ENCODE assay signal across 17 cellular contexts in the genomic region with DNA sequence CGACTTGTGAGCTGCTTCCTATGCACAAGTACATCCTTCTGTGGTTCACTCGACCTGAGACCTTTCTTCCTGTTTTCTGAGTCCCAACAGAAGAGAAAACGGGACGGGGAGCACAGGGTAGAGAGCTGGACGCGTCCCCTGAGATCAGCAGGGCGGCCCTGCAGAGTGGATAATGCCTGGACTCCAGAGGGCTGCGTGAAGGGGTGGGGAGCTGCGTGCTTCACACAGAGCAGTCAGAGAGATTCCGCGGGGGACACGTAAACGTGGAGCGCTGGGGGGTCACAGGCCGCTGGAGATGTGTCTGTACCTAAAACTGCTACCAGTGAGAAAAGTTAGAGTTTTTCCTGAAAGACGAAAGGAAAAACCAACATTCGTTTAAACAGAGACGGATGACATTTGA. TPM values are rescaled to one million over a fixed set of nuclear protein-coding genes. Genes with fewer than 3 reads are reported as not detected.
DNase-seq lines count a peak whose midpoint lies in the region; ATAC-seq and TF ChIP-seq lines count a peak whose summit lies in the region.
"Had no signal": no experiment of that assay in that cellular context is flagged by ENCODE, and none has a peak within 500 bp of the region (broad histone marks: within the 10 kb centered on the region; RNA-seq: fewer than 3 reads in every experiment).

No MANE protein-coding gene starts in this region.

- no peaks in the 10 kb centered on the region for H3K27me3 ChIP-seq in endodermal cell (ENCODE audit: control insufficient read depth, insufficient read depth, low read length, poor library complexity, severe bottlenecking)
- H3K27me3 ChIP-seq: BLaER1 had no signal

- no peak overlapping the region for H3K4me3 Mint-ChIP-seq in stimulated activated naive CD8-positive, alpha-beta T cell treated with anti-CD3 and anti-CD28 coated beads, Interleukin-15, amount 100 ng/mL, for 72 hours
- H3K4me3 Mint-ChIP-seq in endodermal cell (no peak overlapping the region), nephron progenitor cell (no peak overlapping the region)
- H3K4me3 Mint-ChIP-seq: CD8-positive, alpha-beta memory T cell had no signal

- no peak overlapping the region for H3K27ac ChIP-seq in endodermal cell (ENCODE audit: low read depth, low read length)
- H3K27ac ChIP-seq: BLaER1, HL-60 had no signal

- no peaks in the 10 kb centered on the region for H3K36me3 Mint-ChIP-seq in endodermal cell (ENCODE audit: low read depth)
- no peaks in the 10 kb centered on the region for H3K36me3 Mint-ChIP-seq in nephron progenitor cell (ENCODE audit: low read depth)
- H3K36me3 Mint-ChIP-seq: CD8-positive, alpha-beta memory T cell had no signal

- H3K4me1 Mint-ChIP-seq in stimulated activated naive CD8-positive, alpha-beta T cell treated with anti-CD3 and anti-CD28 coated beads, Interleukin-15, amount 100 ng/mL, for 72 hours, result peaks cover 23% of the 10 kb centered on the region
- H3K4me1 Mint-ChIP-seq in endodermal cell, result peaks cover 25% of the 10 kb centered on the region
- peaks cover 22% of the 10 kb centered on the region for H3K4me1 Mint-ChIP-seq in nephron progenitor cell

- no peaks in the 10 kb centered on the region for H3K9me3 ChIP-seq in endodermal cell (ENCODE audit: control insufficient read depth, low read length)
- H3K9me3 ChIP-seq: BLaER1, Caco-2 had no signal

- peak; percentile 31 for ATAC-seq in stimulated activated naive CD8-positive, alpha-beta T cell treated with anti-CD3 and anti-CD28 coated beads, Interleukin-15, amount 100 ng/mL, for 72 hours
- ATAC-seq in stimulated activated naive CD8-positive, alpha-beta T cell treated with anti-CD3 and anti-CD28 coated beads, Interleukin-15, Interleukin-2, amounts not matched to agents 100 U/mL and 50 U/mL, for 24 hours, result no peak

- no peaks in the 10 kb centered on the region for H3K36me3 ChIP-seq in endodermal cell (ENCODE audit: control insufficient read depth, insufficient read depth, low read length)
- H3K36me3 ChIP-seq: BLaER1 had no signal

- no peak overlapping the region for H3K4me3 ChIP-seq in endodermal cell (ENCODE audit: low read length)
- H3K4me3 ChIP-seq: BLaER1 had no signal

- DNase-seq in stimulated activated naive CD8-positive, alpha-beta T cell treated with anti-CD3 and anti-CD28 coated beads, Interleukin-15, amount 100 ng/mL, for 72 hours, result no peak
- DNase-seq in stimulated activated naive CD8-positive, alpha-beta T cell treated with anti-CD3 and anti-CD28 coated beads, Interleukin-15, Interleukin-2, amounts not matched to agents 100 U/mL and 50 U/mL, for 24 hours, result no peak
- DNase-seq in endodermal cell (no peak), nephron progenitor cell (peak; percentile 10), NCI-H69 (lab: John Stamatoyannopoulos, UW) (no peak), NCI-H524 (lab: John Stamatoyannopoulos, UW) (no peak), NCI-H1694 treated with DMSO at 0.1 percent for 48 hours (lab: John Stamatoyannopoulos, UW) (no peak), HuH-7 (ENCODE audit: low spot score) (no peak)
- DNase-seq: 8988T; AML-193; Caco-2; CD8-positive, alpha-beta memory T cell; DND-41; GDM1 had no signal

- H3K9me3 Mint-ChIP-seq in stimulated activated naive CD8-positive, alpha-beta T cell treated with anti-CD3 and anti-CD28 coated beads, Interleukin-15, amount 100 ng/mL, for 72 hours, result no peaks in the 10 kb centered on the region
- H3K9me3 Mint-ChIP-seq in endodermal cell (no peaks in the 10 kb centered on the region), nephron progenitor cell (no peaks in the 10 kb centered on the region)
- H3K9me3 Mint-ChIP-seq: CD8-positive, alpha-beta memory T cell had no signal

- no peaks in the 10 kb centered on the region for H3K4me1 ChIP-seq in endodermal cell (ENCODE audit: control insufficient read depth, insufficient read depth, low read length)
- H3K4me1 ChIP-seq: Caco-2 had no signal

- WGBS in endodermal cell (ENCODE audit: insufficient coverage in 1 of 2, insufficient read length in 1 of 2), 2 experiments, result 81 to 85% methylated on average over 13 to 18 of the region's 18 CpGs

- no peak overlapping the region for H3K27ac Mint-ChIP-seq in stimulated activated naive CD8-positive, alpha-beta T cell treated with anti-CD3 and anti-CD28 coated beads, Interleukin-15, amount 100 ng/mL, for 72 hours
- H3K27ac Mint-ChIP-seq in endodermal cell (peak overlapping the region; percentile 44), nephron progenitor cell (peak overlapping the region; percentile 88)
- H3K27ac Mint-ChIP-seq: CD8-positive, alpha-beta memory T cell had no signal

- TF ChIP-seq CTCF in endodermal cell (conservative IDR thresholded peaks at IDR 0.05) (no peak), nephron progenitor cell (IDR thresholded peaks at IDR 0.05) (no peak)

- no peak overlapping the region for H3K9ac ChIP-seq in endodermal cell (ENCODE audit: extremely low read depth, low read length, poor library complexity, severe bottlenecking)
- H3K9ac ChIP-seq: BLaER1 had no signal

- peaks cover 44% of the 10 kb centered on the region for H3K27me3 Mint-ChIP-seq in stimulated activated naive CD8-positive, alpha-beta T cell treated with anti-CD3 and anti-CD28 coated beads, Interleukin-15, amount 100 ng/mL, for 72 hours
- H3K27me3 Mint-ChIP-seq in endodermal cell (ENCODE audit: insufficient read depth) (no peaks in the 10 kb centered on the region), nephron progenitor cell (ENCODE audit: low read depth, poor library complexity) (peaks cover 9% of the 10 kb centered on the region)

RNA-seq across cellular contexts. Expression of gene HSD17B3, which starts 46.3 kb away (rescaled TPM):
- under 1 TPM in 1 of 2 donors, not detected in 1; 0.40 TPM for total RNA-seq in endodermal cell
- not detected for polyA plus RNA-seq in endodermal cell (2013, experiment 1 of 2)
- polyA plus RNA-seq in endodermal cell (2013, experiment 2 of 2), result not detected
- total RNA-seq: Caco-2, H4 had no signal
- polyA plus RNA-seq: CD8-positive, alpha-beta memory T cell had no signal

Comparison
In these comparisons a context has a peak if more than half of its experiments do, and no peak if none do; other contexts are left out.
1. H3K27ac Mint-ChIP-seq: peak in endodermal cell (single experiment) and nephron progenitor cell (single experiment); none in stimulated activated naive CD8-positive, alpha-beta T cell treated with anti-CD3 and anti-CD28 coated beads, Interleukin-15, amount 100 ng/mL, for 72 hours (0 of 2).